Comparison of ENCODE assay signal across 16 cellular contexts in the genomic region with DNA sequence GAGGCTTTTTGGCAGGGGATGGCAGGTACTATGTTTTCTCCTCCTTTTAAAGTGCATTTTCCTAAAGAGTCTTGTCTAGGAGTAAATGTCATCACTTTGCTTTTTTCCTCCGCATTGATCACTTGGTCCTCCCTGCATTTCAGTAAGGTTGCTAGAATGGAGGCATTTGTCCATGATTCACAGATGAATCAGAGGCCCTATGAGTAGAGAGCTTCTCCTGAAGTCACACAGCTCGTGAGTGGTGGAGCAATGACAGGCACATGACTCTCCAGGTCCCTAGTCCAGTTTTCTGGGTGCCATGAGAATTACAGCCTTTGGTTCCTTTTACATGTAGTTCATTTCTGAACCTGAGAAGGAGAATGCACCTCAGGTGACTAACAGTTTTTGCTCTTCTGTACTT. TPM values are rescaled to one million over a fixed set of nuclear protein-coding genes. Genes with fewer than 3 reads are reported as not detected.
DNase-seq lines count a peak whose midpoint lies in the region; ATAC-seq lines count a peak whose summit lies in the region.
"Had no signal": no experiment of that assay in that cellular context is flagged by ENCODE, and none has a peak within 500 bp of the region (broad histone marks: within the 10 kb centered on the region; RNA-seq: fewer than 3 reads in every experiment).

No MANE protein-coding gene starts in this region.

- CTCF ChIA-PET in activated CD4-positive, alpha-beta memory T cell treated with anti-CD3 and anti-CD28 coated beads for 36 hours (lab: Charles Lee): no interaction called here
- CTCF ChIA-PET in activated CD4-positive, alpha-beta memory T cell treated with anti-CD3 and anti-CD28 coated beads, Interleukin-2, amount 10 ng/mL, durations not matched to agents 7 days and 5 days (lab: Charles Lee): no interaction called here

- peaks cover 3% of the 10 kb centered on the region for H3K27me3 Mint-ChIP-seq in activated CD4-positive, alpha-beta memory T cell treated with anti-CD3 and anti-CD28 coated beads for 36 hours
- H3K27me3 Mint-ChIP-seq in activated CD4-positive, alpha-beta memory T cell treated with anti-CD3 and anti-CD28 coated beads, Interleukin-2, amount 10 ng/mL, durations not matched to agents 7 days and 5 days: peaks cover 43% of the 10 kb centered on the region

- no peak for ATAC-seq in right cardiac atrium

- POLR2A ChIA-PET in activated CD4-positive, alpha-beta memory T cell treated with anti-CD3 and anti-CD28 coated beads for 36 hours (lab: Charles Lee): no interaction called here
- POLR2A ChIA-PET in activated CD4-positive, alpha-beta memory T cell treated with anti-CD3 and anti-CD28 coated beads, Interleukin-2, amount 10 ng/mL, durations not matched to agents 7 days and 5 days (lab: Charles Lee): no interaction called here

- no peak overlapping the region for H3K27ac Mint-ChIP-seq in activated CD4-positive, alpha-beta memory T cell treated with anti-CD3 and anti-CD28 coated beads for 36 hours
- H3K27ac Mint-ChIP-seq in activated CD4-positive, alpha-beta memory T cell treated with anti-CD3 and anti-CD28 coated beads, Interleukin-2, amount 10 ng/mL, durations not matched to agents 7 days and 5 days: no peak overlapping the region

- no peaks in the 10 kb centered on the region for H3K9me3 Mint-ChIP-seq in activated CD4-positive, alpha-beta memory T cell treated with anti-CD3 and anti-CD28 coated beads for 36 hours
- H3K9me3 Mint-ChIP-seq in activated CD4-positive, alpha-beta memory T cell treated with anti-CD3 and anti-CD28 coated beads, Interleukin-2, amount 10 ng/mL, durations not matched to agents 7 days and 5 days: no peaks in the 10 kb centered on the region

- no peaks in the 10 kb centered on the region for H3K4me1 ChIP-seq in right cardiac atrium (ENCODE audit: control insufficient read depth, insufficient read depth, low read length)

- 81% methylated on average over 2 of the region's 2 CpGs for WGBS in right cardiac atrium

- H3K9me3 ChIP-seq in right cardiac atrium (ENCODE audit: control insufficient read depth, low read length): no peaks in the 10 kb centered on the region

- H3K36me3 Mint-ChIP-seq in activated CD4-positive, alpha-beta memory T cell treated with anti-CD3 and anti-CD28 coated beads for 36 hours: no peaks in the 10 kb centered on the region
- no peaks in the 10 kb centered on the region for H3K36me3 Mint-ChIP-seq in activated CD4-positive, alpha-beta memory T cell treated with anti-CD3 and anti-CD28 coated beads, Interleukin-2, amount 10 ng/mL, durations not matched to agents 7 days and 5 days (ENCODE audit: low read depth)

- no peak overlapping the region for H3K4me3 Mint-ChIP-seq in activated CD4-positive, alpha-beta memory T cell treated with anti-CD3 and anti-CD28 coated beads for 36 hours
- no peak overlapping the region for H3K4me3 Mint-ChIP-seq in activated CD4-positive, alpha-beta memory T cell treated with anti-CD3 and anti-CD28 coated beads, Interleukin-2, amount 10 ng/mL, durations not matched to agents 7 days and 5 days

- H3K4me3 ChIP-seq in right cardiac atrium (ENCODE audit: low read length): no peak overlapping the region
- H3K4me3 ChIP-seq: lung, skin epidermis had no signal

- no peaks in the 10 kb centered on the region for H3K4me1 Mint-ChIP-seq in activated CD4-positive, alpha-beta memory T cell treated with anti-CD3 and anti-CD28 coated beads for 36 hours (ENCODE audit: low read depth)
- no peaks in the 10 kb centered on the region for H3K4me1 Mint-ChIP-seq in activated CD4-positive, alpha-beta memory T cell treated with anti-CD3 and anti-CD28 coated beads, Interleukin-2, amount 10 ng/mL, durations not matched to agents 7 days and 5 days

- intact Hi-C loops in activated CD4-positive, alpha-beta memory T cell treated with anti-CD3 and anti-CD28 coated beads for 36 hours (cut with micrococcal nuclease): no loop called here
- intact Hi-C loops in right cardiac atrium (cut with DNase I): no loop called here

- H3K27ac ChIP-seq in right cardiac atrium (ENCODE audit: low read length) (no peak overlapping the region), caudate nucleus (ENCODE audit: low read depth, low read length) (no peak overlapping the region)
- H3K27ac ChIP-seq: skin epidermis had no signal

- peak; percentile 22 for DNase-seq in activated CD4-positive, alpha-beta memory T cell treated with anti-CD3 and anti-CD28 coated beads for 36 hours
- no peak for DNase-seq in activated CD4-positive, alpha-beta memory T cell treated with anti-CD3 and anti-CD28 coated beads, Interleukin-2, amount 10 ng/mL, durations not matched to agents 7 days and 5 days
- DNase-seq in HPDE6-E6E7 (ENCODE audit: extremely low spot score): peak; percentile 60
- peak; percentile 12 for DNase-seq in amniotic epithelial cell (ENCODE audit: low read depth)
- DNase-seq in kidney tubule cell (ENCODE audit: low spot score): peak; percentile 84
- no peak for DNase-seq in right cardiac atrium
- DNase-seq in caudate nucleus (lab: John Stamatoyannopoulos, UW): no peak
- DNase-seq in HT-29 (ENCODE audit: low spot score): no peak
- DNase-seq: activated naive CD4-positive, alpha-beta T cell treated with Interleukin-2 at 50 U/mL for 16 hours; cerebellar nuclear complex; COR-L47; Kasumi-1; NCI-H1930; NCI-H524 treated with DMSO at 0.1 percent for 48 hours had no signal

- no peaks in the 10 kb centered on the region for H3K27me3 ChIP-seq in right cardiac atrium (ENCODE audit: control insufficient read depth, insufficient read depth)

RNA-seq across cellular contexts. Expression of gene HLA-A, which starts 50.5 kb away (rescaled TPM):
- total RNA-seq in activated CD4-positive, alpha-beta memory T cell treated with anti-CD3 and anti-CD28 coated beads for 36 hours: 1,000 to 10,000 TPM; 1,413 to 1,470 TPM
- 1,000 to 10,000 TPM; 2,531 to 2,553 TPM for total RNA-seq in activated CD4-positive, alpha-beta memory T cell treated with anti-CD3 and anti-CD28 coated beads, Interleukin-2, amount 10 ng/mL, durations not matched to agents 7 days and 5 days
- total RNA-seq in right cardiac atrium: 100 to 1,000 TPM; 215 to 449 (median 319) TPM
- polyA plus RNA-seq in right cardiac atrium: 287 TPM
- 856 and 869 TPM in 2 replicates for total RNA-seq in HT-29 (2014; rRNA removed; shearing (Covaris generic))

Comparison
In these comparisons a context has a peak if more than half of its experiments do, and no peak if none do; other contexts are left out.
1. DNase-seq: peak in activated CD4-positive, alpha-beta memory T cell treated with anti-CD3 and anti-CD28 coated beads for 36 hours (single experiment), HPDE6-E6E7 (single experiment), amniotic epithelial cell (single experiment) and kidney tubule cell (single experiment); none in activated CD4-positive, alpha-beta memory T cell treated with anti-CD3 and anti-CD28 coated beads, Interleukin-2, amount 10 ng/mL, durations not matched to agents 7 days and 5 days (single experiment), right cardiac atrium (0 of 3), caudate nucleus (0 of 61) and HT-29 (single experiment).